Comparison of ENCODE assay signal across 1 cellular context in the genomic region with DNA sequence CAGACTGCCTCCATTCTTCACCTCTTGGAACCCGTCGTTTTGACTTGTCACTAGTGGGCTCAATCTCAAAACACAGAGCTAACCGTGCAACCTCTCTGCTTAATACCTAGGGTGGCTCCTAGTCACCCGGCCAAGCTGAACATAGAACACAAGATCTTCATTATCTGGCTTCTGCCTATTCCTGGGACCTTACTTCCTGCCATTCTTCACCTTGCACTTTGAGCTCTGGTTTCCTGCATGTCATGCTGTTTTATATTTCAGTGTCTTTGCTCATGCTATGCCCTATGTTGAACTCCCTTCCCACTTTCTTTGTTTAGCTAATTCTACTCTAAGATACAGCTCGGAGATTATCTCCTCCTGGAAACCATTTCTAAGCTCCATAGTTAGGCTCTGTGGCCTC.
TF ChIP-seq lines count a peak whose summit lies in the region.

No MANE protein-coding gene starts in this region.

TF ChIP-seq in H1, 55 proteins besides CTCF, POLR2A, EP300 and RAD21:
- TF ChIP-seq KDM5A (IDR thresholded peaks at IDR 0.05; ENCODE audit: low read length) (no peak), RBBP5 (IDR thresholded peaks at IDR 0.05; ENCODE audit: borderline replicate concordance, low read depth, low read length) (no peak), SRF (IDR thresholded peaks at IDR 0.05; ENCODE audit: low read depth, low read length) (no peak), TEAD4 (IDR thresholded peaks at IDR 0.05; ENCODE audit: low read depth, low read length) (no peak), BCL11A (IDR thresholded peaks at IDR 0.05; ENCODE audit: low read depth in 2 of 2, low read length in 2 of 2) (no peak), SP1 (IDR thresholded peaks at IDR 0.05; ENCODE audit: low read depth, low read length) (no peak), RNF2 (IDR thresholded peaks at IDR 0.05; ENCODE audit: borderline replicate concordance, low read depth, low read length, missing control alignments, poor library complexity, severe bottlenecking) (no peak), SIX5 (IDR thresholded peaks at IDR 0.05; ENCODE audit: low read depth, low read length) (no peak), ASH2L (IDR thresholded peaks at IDR 0.05; ENCODE audit: low read length) (no peak), GABPA (IDR thresholded peaks at IDR 0.05; ENCODE audit: borderline replicate concordance, insufficient read depth, low read length) (no peak), MAFK (IDR thresholded peaks at IDR 0.05; ENCODE audit: low read depth, low read length) (no peak), RXRA (IDR thresholded peaks at IDR 0.05; ENCODE audit: insufficient read depth, low read depth, low read length) (no peak)
